16 cellular contexts compared by ENCODE assay signal in genomic region chr18:23881778-23882177, GRCh38.
DNase-seq lines count a peak whose midpoint lies in the region; ATAC-seq and TF ChIP-seq lines count a peak whose summit lies in the region.
"Had no signal": no experiment of that assay in that cellular context is flagged by ENCODE, and none has a peak within 500 bp of the region (broad histone marks: within the 10 kb centered on the region; RNA-seq: fewer than 3 reads in every experiment).

No MANE protein-coding gene starts in this region.

- 69 to 95% methylated on average over 8 of the region's 8 CpGs for WGBS in testis, 2 donors

- intact Hi-C loops in testis (cut with DNase I; ENCODE audit: low total_unique reads), result loop anchor here (10.0 kb wide), 1 partner anchor 47 kb away; no protein-coding TSS in a partner anchor

- no peak for TF ChIP-seq CTCF in testis (IDR thresholded peaks at IDR 0.05)

- peak overlapping the region in 1 of 2 donors; percentile 93 for H3K27ac ChIP-seq in testis
- H3K27ac ChIP-seq: neutrophil had no signal

- no peak overlapping the region for H3K4me3 ChIP-seq in testis

- peaks cover 37% of the 10 kb centered on the region for H3K4me1 ChIP-seq in testis

- no peaks in the 10 kb centered on the region for H3K36me3 ChIP-seq in testis (ENCODE audit: low read depth, missing control alignments)
- H3K36me3 ChIP-seq: neutrophil had no signal

- DNase-seq in NCI-H2196 (lab: John Stamatoyannopoulos, UW; ENCODE audit: unreplicated experiment), result peak; percentile 24
- DNase-seq in NCI-H2196 treated with DMSO at 0.1 percent for 48 hours (lab: John Stamatoyannopoulos, UW; ENCODE audit: unreplicated experiment), result no peak
- peak; percentile 54 for DNase-seq in NCI-H510A treated with DMSO at 0.1 percent for 48 hours (lab: John Stamatoyannopoulos, UW)
- peak; percentile 31 for DNase-seq in cerebellar cortex (ENCODE audit: low spot score)
- DNase-seq in testis, result peak; percentile 46
- no peak for DNase-seq in stimulated activated CD4-positive, alpha-beta T cell treated with anti-CD3 and anti-CD28 coated beads, Interleukin-15, amount 100 ng/mL, for 24 hours
- DNase-seq: activated CD4-positive, CD25-positive, alpha-beta regulatory T cell; activated CD8-positive, alpha-beta memory T cell treated with anti-CD3 and anti-CD28 coated beads, Interleukin-2, amount 10 ng/mL, durations not matched to agents 7 days and 5 days; caudate nucleus; CD4-positive, CD25-positive, alpha-beta regulatory T cell; endodermal cell; mesenchymal stem cell; stimulated activated naive B cell treated with anti-CD40 and anti-IgM and Interleukin-4, amounts not matched to agents 10 μg/mL and 1 μg/mL and 100 μg/mL, for 72 hours had no signal

- no peaks in the 10 kb centered on the region for H3K9me3 ChIP-seq in testis
- H3K9me3 ChIP-seq: neutrophil had no signal

- no peak for ATAC-seq in GM21737 (IDR thresholded peaks at IDR 0.05; ENCODE audit: unreplicated experiment)
- ATAC-seq in GM18907 (IDR thresholded peaks at IDR 0.05; ENCODE audit: unreplicated experiment), result no peak
- ATAC-seq: activated CD8-positive, alpha-beta memory T cell treated with anti-CD3 and anti-CD28 coated beads, Interleukin-2, amount 10 ng/mL, durations not matched to agents 7 days and 5 days; stimulated activated naive B cell treated with anti-CD40 and anti-IgM and Interleukin-4, amounts not matched to agents 10 μg/mL and 1 μg/mL and 100 μg/mL, for 72 hours had no signal

- no peak for TF ChIP-seq POLR2A in testis (IDR thresholded peaks at IDR 0.05)

- no peaks in the 10 kb centered on the region for H3K27me3 ChIP-seq in testis
- H3K27me3 ChIP-seq: neutrophil had no signal

Comparison
In these comparisons a context has a peak if more than half of its experiments do, and no peak if none do; other contexts are left out.
1. DNase-seq: peak in NCI-H2196 (single experiment), NCI-H510A treated with DMSO at 0.1 percent for 48 hours (single experiment), cerebellar cortex (single experiment) and testis (single experiment); none in NCI-H2196 treated with DMSO at 0.1 percent for 48 hours (single experiment) and stimulated activated CD4-positive, alpha-beta T cell treated with anti-CD3 and anti-CD28 coated beads, Interleukin-15, amount 100 ng/mL, for 24 hours (single experiment).